Comparison of ENCODE assay signal across 8 cellular contexts in the genomic region with DNA sequence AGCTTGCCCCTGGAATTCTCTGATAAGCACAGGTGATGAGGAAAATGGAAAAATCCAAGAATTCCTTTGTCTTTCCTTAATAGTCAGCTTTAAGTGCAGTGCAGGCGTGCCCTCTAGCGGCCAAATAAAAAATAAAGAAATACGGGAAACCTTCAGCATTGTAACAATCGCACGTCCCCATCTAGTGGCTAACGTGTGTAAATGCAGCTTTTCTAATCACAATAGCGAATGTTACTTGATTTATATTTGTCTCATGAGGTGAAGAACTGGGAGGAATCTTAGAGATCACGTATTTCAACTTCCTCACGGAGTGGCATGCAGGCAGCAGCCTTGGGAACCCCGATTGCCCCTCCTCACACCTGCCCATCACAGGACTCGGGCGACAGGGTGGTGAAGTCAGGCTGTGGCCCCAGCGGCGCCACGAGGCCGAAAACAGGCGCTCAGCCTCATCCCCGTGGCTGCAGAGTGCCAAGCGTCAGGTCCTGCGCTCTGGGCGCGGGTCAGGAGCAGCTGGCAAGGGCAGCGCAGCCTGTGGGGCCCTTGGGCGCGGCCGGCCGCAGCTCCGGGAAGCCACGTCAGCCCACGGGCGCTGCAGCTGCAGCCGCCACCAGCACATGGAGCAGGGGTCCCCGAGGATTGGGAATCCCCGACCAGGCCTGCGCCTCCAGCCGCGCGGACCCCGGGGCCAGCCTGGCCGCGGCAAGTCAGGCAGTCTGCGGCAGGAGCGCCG. TPM values are rescaled to one million over a fixed set of nuclear protein-coding genes. Genes with fewer than 3 reads are reported as not detected.
DNase-seq lines count a peak whose midpoint lies in the region; ATAC-seq and TF ChIP-seq lines count a peak whose summit lies in the region.
"Not testable (repeated sequence)": the region's sequence is repeated elsewhere in the genome, so short reads cannot be mapped to it uniquely, and the experiment has no call there.

No MANE protein-coding gene starts in this region.

- not testable (repeated sequence) for H3K36me3 Mint-ChIP-seq in CD4-positive, alpha-beta memory T cell; natural killer cell treated with Interleukin-12 subunit alpha and Interleukin-12 subunit beta and Interleukin-15 and Interleukin-18, amount 100 ng/mL, for 72 hours

- ATAC-seq in GM21381 (IDR thresholded peaks at IDR 0.05; ENCODE audit: unreplicated experiment) (peak; percentile 57), body of pancreas (peak; percentile 88), Right ventricle myocardium superior (ENCODE audit: poor library complexity) (peak; percentile 92)
- ATAC-seq in activated CD4-positive, CD25-positive, alpha-beta regulatory T cell treated with anti-CD3 and anti-CD28 coated beads, Interleukin-2, amount 50 U/mL, for 24 hours: peak; percentile 48 to 55
- peak; percentile 77 to 81 for ATAC-seq in natural killer cell treated with Interleukin-12 subunit alpha and Interleukin-12 subunit beta and Interleukin-15 and Interleukin-18, amount 100 ng/mL, for 72 hours

- peak; percentile 68 to 99 (median 99) for TF ChIP-seq CTCF in body of pancreas (IDR thresholded peaks at IDR 0.05)

- peak overlapping the region; percentile 93 to 99 (median 97) for H3K27ac Mint-ChIP-seq in CD4-positive, alpha-beta memory T cell
- H3K27ac Mint-ChIP-seq in natural killer cell treated with Interleukin-12 subunit alpha and Interleukin-12 subunit beta and Interleukin-15 and Interleukin-18, amount 100 ng/mL, for 72 hours: peak overlapping the region; percentile 79 to 87

- not testable (repeated sequence) for H3K27me3 Mint-ChIP-seq in CD4-positive, alpha-beta memory T cell
- H3K27me3 Mint-ChIP-seq in natural killer cell treated with Interleukin-12 subunit alpha and Interleukin-12 subunit beta and Interleukin-15 and Interleukin-18, amount 100 ng/mL, for 72 hours: peaks cover 17 to 26% of the 10 kb centered on the region in 2 donors

- CTCF ChIA-PET in CD4-positive, alpha-beta memory T cell (lab: Charles Lee; ENCODE audit: partially characterized antibody): interaction anchor here (0.8 to 2.9 kb wide), 26 partner anchors 17 to 575 kb away, joined by 3 to 40 read pairs (median 4); partner anchors contain the start of gene ANKRD39

- not testable (repeated sequence) for H3K27me3 ChIP-seq in CD4-positive, alpha-beta memory T cell (ENCODE audit: insufficient read depth, low read length); HUES64 (ENCODE audit: insufficient read depth, low read length); body of pancreas

- not testable (repeated sequence) for H3K9me3 Mint-ChIP-seq in CD4-positive, alpha-beta memory T cell; natural killer cell treated with Interleukin-12 subunit alpha and Interleukin-12 subunit beta and Interleukin-15 and Interleukin-18, amount 100 ng/mL, for 72 hours

- under 1% methylated on average over 33 of the region's 44 CpGs for WGBS in HUES64
- 0 to 1% methylated on average over 8 to 40 of the region's 44 CpGs for WGBS in body of pancreas, 2 donors

- not testable (repeated sequence) for H3K4me1 ChIP-seq in CD4-positive, alpha-beta memory T cell (ENCODE audit: insufficient read depth, low read length); HUES64 (ENCODE audit: insufficient read depth, low read length); body of pancreas

- intact Hi-C loops in CD4-positive, alpha-beta memory T cell (cut with micrococcal nuclease): loop anchor here (1.0 to 10.0 kb wide), 4 partner anchors 100 to 478 kb away; partner anchors contain the start of genes CNNM3 and KANSL3
- intact Hi-C loops in body of pancreas (cut with DNase I); Right ventricle myocardium superior (cut with DNase I): not testable (repeated sequence)

- H3K9me3 ChIP-seq in CD4-positive, alpha-beta memory T cell (ENCODE audit: control insufficient read depth in 1 of 2, low read length in 2 of 2); HUES64 (ENCODE audit: insufficient read depth, low read depth, low read length); body of pancreas: not testable (repeated sequence)

- H3K9ac ChIP-seq in HUES64 (ENCODE audit: low read depth, low read length): peak overlapping the region; percentile 61

- H3K27ac ChIP-seq in CD4-positive, alpha-beta memory T cell (ENCODE audit: low read depth, low read length): peak overlapping the region; percentile 71
- H3K27ac ChIP-seq in HUES64 (ENCODE audit: low read depth, low read length): not testable (repeated sequence)
- peak overlapping the region; percentile 93 to 97 (median 94) for H3K27ac ChIP-seq in body of pancreas

- POLR2A ChIA-PET in CD4-positive, alpha-beta memory T cell (lab: Charles Lee; ENCODE audit: partially characterized antibody): interaction anchor here (0.7 to 3.4 kb wide), 20 partner anchors 17 to 706 kb away, joined by 3 to 35 read pairs (median 4); partner anchors contain the start of genes ANKRD39, CNNM3, CNNM4 and SEMA4C

- TF ChIP-seq POLR2A in body of pancreas (IDR thresholded peaks at IDR 0.05): not testable (repeated sequence)

- H3K4me1 Mint-ChIP-seq in CD4-positive, alpha-beta memory T cell: peaks cover 5 to 12% (median 7%) of the 10 kb centered on the region in 4 donors
- H3K4me1 Mint-ChIP-seq in natural killer cell treated with Interleukin-12 subunit alpha and Interleukin-12 subunit beta and Interleukin-15 and Interleukin-18, amount 100 ng/mL, for 72 hours (ENCODE audit: low read depth in 2 of 2): not testable (repeated sequence)

- not testable (repeated sequence) for H3K36me3 ChIP-seq in CD4-positive, alpha-beta memory T cell (ENCODE audit: insufficient read depth, low read length); HUES64 (ENCODE audit: insufficient read depth, low read length); body of pancreas (replicated peaks in 1 of 2; ENCODE audit: insufficient read depth in 1 of 2, low read depth in 2 of 2)

- H3K4me3 ChIP-seq in CD4-positive, alpha-beta memory T cell (ENCODE audit: low read length in 2 of 2): peak overlapping the region in 1 of 2 donors; percentile 64
- H3K4me3 ChIP-seq in HUES64 (ENCODE audit: low read length): peak overlapping the region; percentile 81
- H3K4me3 ChIP-seq in body of pancreas: peak overlapping the region; percentile 62 to 77

- peak overlapping the region; percentile 91 to 98 (median 94) for H3K4me3 Mint-ChIP-seq in CD4-positive, alpha-beta memory T cell
- peak overlapping the region; percentile 100 for H3K4me3 Mint-ChIP-seq in natural killer cell treated with Interleukin-12 subunit alpha and Interleukin-12 subunit beta and Interleukin-15 and Interleukin-18, amount 100 ng/mL, for 72 hours

- DNase-seq in CD4-positive, alpha-beta memory T cell: peak; percentile 62 to 77 (median 73)
- DNase-seq in body of pancreas: peak; percentile 76 to 87 (median 80)
- peak; percentile 59 for DNase-seq in Right ventricle myocardium superior
- peak; percentile 71 for DNase-seq in natural killer cell treated with Interleukin-12 subunit alpha and Interleukin-12 subunit beta and Interleukin-15 and Interleukin-18, amount 100 ng/mL, for 72 hours (ENCODE audit: low spot score)
- DNase-seq in stimulated activated CD8-positive, alpha-beta memory T cell treated with anti-CD3 and anti-CD28 coated beads, Interleukin-15, amount 100 ng/mL, for 48 hours (ENCODE audit: low read depth in 2 of 2): peak; percentile 17 to 20

RNA-seq across cellular contexts. Expression of gene ANKRD36, which starts 0.5 kb away (rescaled TPM):
- total RNA-seq in CD4-positive, alpha-beta memory T cell: 10 to 100 TPM; 70.9 to 83.4 TPM
- 10 to 100 TPM in 1 of 2 donors, 1 to 10 TPM in 1; 3.2 to 16.9 TPM for polyA plus RNA-seq in CD4-positive, alpha-beta memory T cell
- polyA plus RNA-seq in HUES64 (2013, experiment 1 of 2): 2.1 TPM
- polyA plus RNA-seq in HUES64 (2013, experiment 2 of 2): 6.7 TPM
- 10 to 100 TPM; 35.0 to 55.7 TPM for total RNA-seq in body of pancreas
- 5.3 TPM for total RNA-seq in Right ventricle myocardium superior
- 10 to 100 TPM; 28.5 to 71.0 TPM for total RNA-seq in natural killer cell treated with Interleukin-12 subunit alpha and Interleukin-12 subunit beta and Interleukin-15 and Interleukin-18, amount 100 ng/mL, for 72 hours

RNA-seq across cellular contexts. Expression of gene FAHD2B, which starts 17.8 kb away (rescaled TPM):
- 10 to 100 TPM; 20.7 to 21.2 TPM for total RNA-seq in CD4-positive, alpha-beta memory T cell
- 10 to 100 TPM; 13.3 to 25.2 TPM for polyA plus RNA-seq in CD4-positive, alpha-beta memory T cell
- 18.2 TPM for polyA plus RNA-seq in HUES64 (2013, experiment 1 of 2)
- polyA plus RNA-seq in HUES64 (2013, experiment 2 of 2): 22.0 TPM
- 10 to 100 TPM in 1 of 2 donors, 1 to 10 TPM in 1; 1.3 to 12.7 TPM for total RNA-seq in body of pancreas
- total RNA-seq in Right ventricle myocardium superior: 31.8 TPM
- 10 to 100 TPM; 14.3 to 16.6 TPM for total RNA-seq in natural killer cell treated with Interleukin-12 subunit alpha and Interleukin-12 subunit beta and Interleukin-15 and Interleukin-18, amount 100 ng/mL, for 72 hours

Comparison
In these comparisons a context has a peak if more than half of its experiments do, and no peak if none do; other contexts are left out.
1. DNase-seq: peak in every context shown above with its lines; median percentile 80 in body of pancreas; 73 in CD4-positive, alpha-beta memory T cell; 71 in natural killer cell treated with Interleukin-12 subunit alpha and Interleukin-12 subunit beta and Interleukin-15 and Interleukin-18, amount 100 ng/mL, for 72 hours; 59 in Right ventricle myocardium superior; 18 in stimulated activated CD8-positive, alpha-beta memory T cell treated with anti-CD3 and anti-CD28 coated beads, Interleukin-15, amount 100 ng/mL, for 48 hours.